In genomic region chr2:187571996-187572395, GRCh38 we compare ENCODE assay signal across 2 cellular contexts. TPM values are rescaled to one million over a fixed set of nuclear protein-coding genes. Genes with fewer than 3 reads are reported as not detected.
"Had no signal": no experiment of that assay in that cellular context is flagged by ENCODE, and none has a peak within 500 bp of the region (broad histone marks: within the 10 kb centered on the region; RNA-seq: fewer than 3 reads in every experiment).

No MANE protein-coding gene starts in this region.

RNA-seq across cellular contexts. Expression of gene TFPI, which starts 17.8 kb away (rescaled TPM):
- total RNA-seq: activated naive CD4-positive, alpha-beta T cell treated with anti-CD3 and anti-CD28 coated beads for 36 hours; activated naive CD8-positive, alpha-beta T cell treated with anti-CD3 and anti-CD28 coated beads for 36 hours had no signal
